10 cellular contexts compared by ENCODE assay signal in the genomic region with DNA sequence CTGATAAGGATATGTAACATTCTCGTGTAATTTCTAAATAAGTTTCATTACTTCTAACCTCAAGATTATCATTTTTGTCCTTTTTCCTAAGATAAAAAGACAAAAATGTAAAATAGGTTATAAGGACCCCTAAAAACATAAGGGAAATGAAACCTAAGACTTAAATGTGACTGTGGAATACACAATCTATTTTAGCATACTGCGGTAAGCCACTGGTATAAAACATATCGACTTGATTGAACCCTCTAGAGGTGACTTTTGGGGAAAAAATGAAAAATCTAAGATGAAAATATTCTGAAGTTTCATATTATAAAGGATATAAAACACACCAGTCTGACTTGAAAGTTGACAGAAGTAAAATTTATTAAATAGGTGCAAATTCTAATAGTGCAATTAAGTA. TPM values are rescaled to one million over a fixed set of nuclear protein-coding genes. Genes with fewer than 3 reads are reported as not detected.
DNase-seq lines count a peak whose midpoint lies in the region; ATAC-seq and TF ChIP-seq lines count a peak whose summit lies in the region.
"Had no signal": no experiment of that assay in that cellular context is flagged by ENCODE, and none has a peak within 500 bp of the region (broad histone marks: within the 10 kb centered on the region; RNA-seq: fewer than 3 reads in every experiment).

No MANE protein-coding gene starts in this region.

- ATAC-seq in naive thymus-derived CD4-positive, alpha-beta T cell: no peak
- ATAC-seq in GM18907 (IDR thresholded peaks at IDR 0.05; ENCODE audit: unreplicated experiment): no peak

- peak overlapping the region; percentile 98 for H3K27ac Mint-ChIP-seq in Calu3 (ENCODE audit: unreplicated experiment)
- peak overlapping the region in 1 of 5 experiments; percentile 34 for H3K27ac Mint-ChIP-seq in brain
- H3K27ac Mint-ChIP-seq in neural crest cell (ENCODE audit: unreplicated experiment): no peak overlapping the region
- H3K27ac Mint-ChIP-seq in naive thymus-derived CD4-positive, alpha-beta T cell: peak overlapping the region in 1 of 9 donors; percentile 44

- POLR2A ChIA-PET in naive thymus-derived CD4-positive, alpha-beta T cell (lab: Charles Lee): no interaction called here

- H3K9me3 ChIP-seq in uterus: no peaks in the 10 kb centered on the region
- no peaks in the 10 kb centered on the region for H3K9me3 ChIP-seq in naive thymus-derived CD4-positive, alpha-beta T cell (ENCODE audit: control insufficient read depth in 2 of 3, low read length in 3 of 3)

- DNase-seq in Calu3 (no peak), LNCaP clone FGC (ENCODE audit: low read depth) (no peak), neural crest cell (ENCODE audit: low read depth, low spot score) (no peak), uterus (no peak)
- DNase-seq in NK-92 treated with Interleukin-12 subunit alpha and Interleukin-12 subunit beta, amount 100 ng/mL, for 24 hours (lab: John Stamatoyannopoulos, UW): no peak
- DNase-seq in naive thymus-derived CD4-positive, alpha-beta T cell: no peak
- DNase-seq: islet precursor cell had no signal

- intact Hi-C loops in Calu3 (cut with micrococcal nuclease; ENCODE audit: unreplicated experiment): loop anchor here (1.0 to 10.0 kb wide), 3 partner anchors 64 to 492 kb away; no protein-coding TSS in a partner anchor
- intact Hi-C loops in uterus (cut with DNase I; ENCODE audit: low total_unique reads): no loop called here
- intact Hi-C loops in naive thymus-derived CD4-positive, alpha-beta T cell (cut with micrococcal nuclease): loop anchor here (5.0 to 10.0 kb wide), 4 partner anchors 208 to 606 kb away; partner anchors contain the start of gene PIK3CG (in 1 of the 2)

- H3K4me3 ChIP-seq in LNCaP clone FGC (ENCODE audit: low read depth, low read length): peak overlapping the region; percentile 70; the same call in 1 of the 2 replicates
- peak overlapping the region in 1 of 2 donors; percentile 88 for H3K4me3 ChIP-seq in uterus
- H3K4me3 ChIP-seq in naive thymus-derived CD4-positive, alpha-beta T cell (ENCODE audit: low read length): no peak overlapping the region

- H3K27me3 ChIP-seq in uterus: no peaks in the 10 kb centered on the region
- H3K27me3 ChIP-seq in naive thymus-derived CD4-positive, alpha-beta T cell (ENCODE audit: control insufficient read depth in 2 of 2, insufficient read depth in 2 of 2, low read length in 2 of 2): no peaks in the 10 kb centered on the region

- TF ChIP-seq POLR2A in uterus (IDR thresholded peaks at IDR 0.05): no peak

- H3K4me3 Mint-ChIP-seq in Calu3 (ENCODE audit: low read depth, unreplicated experiment) (peak overlapping the region; percentile 92), brain (peak overlapping the region; percentile 22 to 98 (median 91)), neural crest cell (peak overlapping the region; percentile 90)
- peak overlapping the region in 5 of 10 donors; percentile 6 to 96 (median 72) for H3K4me3 Mint-ChIP-seq in naive thymus-derived CD4-positive, alpha-beta T cell

- no peaks in the 10 kb centered on the region for H3K4me1 ChIP-seq in uterus
- peaks cover 9 to 10% of the 10 kb centered on the region in 2 donors for H3K4me1 ChIP-seq in naive thymus-derived CD4-positive, alpha-beta T cell (ENCODE audit: control insufficient read depth in 2 of 2, insufficient read depth in 2 of 2, low read length in 2 of 2)

- H3K9me3 Mint-ChIP-seq in Calu3 (ENCODE audit: low read depth, unreplicated experiment) (no peaks in the 10 kb centered on the region), brain (no peaks in the 10 kb centered on the region), neural crest cell (no peaks in the 10 kb centered on the region)
- no peaks in the 10 kb centered on the region for H3K9me3 Mint-ChIP-seq in naive thymus-derived CD4-positive, alpha-beta T cell

- H3K4me1 Mint-ChIP-seq in Calu3 (ENCODE audit: low read depth, unreplicated experiment): peaks cover 21% of the 10 kb centered on the region
- peaks cover 67% of the 10 kb centered on the region for H3K4me1 Mint-ChIP-seq in brain
- peaks cover 35% of the 10 kb centered on the region for H3K4me1 Mint-ChIP-seq in neural crest cell
- H3K4me1 Mint-ChIP-seq in naive thymus-derived CD4-positive, alpha-beta T cell: peaks cover 27 to 69% (median 50%) of the 10 kb centered on the region in 7 donors

- H3K36me3 ChIP-seq in uterus: no peaks in the 10 kb centered on the region
- H3K36me3 ChIP-seq in naive thymus-derived CD4-positive, alpha-beta T cell (ENCODE audit: control insufficient read depth in 2 of 3, insufficient read depth in 3 of 3, low read length in 3 of 3): no peaks in the 10 kb centered on the region

- H3K27ac ChIP-seq in uterus: no peak overlapping the region
- H3K27ac ChIP-seq in naive thymus-derived CD4-positive, alpha-beta T cell (ENCODE audit: low read depth, low read length): no peak overlapping the region

- H3K27me3 Mint-ChIP-seq in Calu3 (ENCODE audit: unreplicated experiment): no peaks in the 10 kb centered on the region
- H3K27me3 Mint-ChIP-seq in brain: peaks cover 12% of the 10 kb centered on the region
- H3K27me3 Mint-ChIP-seq in neural crest cell (ENCODE audit: low read depth): no peaks in the 10 kb centered on the region
- no peaks in the 10 kb centered on the region for H3K27me3 Mint-ChIP-seq in naive thymus-derived CD4-positive, alpha-beta T cell
- H3K27me3 Mint-ChIP-seq: IgD-negative memory B cell had no signal

- BruUV-seq in Calu3 (replicated peaks; lab: Mats Ljungman, UMichigan): TSS peak; percentile 21

- TF ChIP-seq CTCF in Calu3 (IDR thresholded peaks at IDR 0.05; ENCODE audit: unreplicated experiment) (no peak), LNCaP clone FGC (IDR thresholded peaks at IDR 0.05; ENCODE audit: control insufficient read depth, extremely low read depth, insufficient read depth) (no peak), brain (conservative IDR thresholded peaks at IDR 0.05) (no peak), neural crest cell (conservative IDR thresholded peaks at IDR 0.05) (no peak), uterus (IDR thresholded peaks at IDR 0.05) (no peak)

- CTCF ChIA-PET in Calu3 (lab: Charles Lee): no interaction called here
- CTCF ChIA-PET in naive thymus-derived CD4-positive, alpha-beta T cell (lab: Charles Lee): no interaction called here

- H3K36me3 Mint-ChIP-seq in Calu3 (ENCODE audit: insufficient read depth, unreplicated experiment) (peaks cover 82% of the 10 kb centered on the region), brain (peaks cover 11% of the 10 kb centered on the region), neural crest cell (ENCODE audit: low read depth) (no peaks in the 10 kb centered on the region)
- H3K36me3 Mint-ChIP-seq in naive thymus-derived CD4-positive, alpha-beta T cell: peaks cover 0 to 15% (median 0%) of the 10 kb centered on the region in 5 donors
- H3K36me3 Mint-ChIP-seq: IgD-negative memory B cell had no signal

RNA-seq across cellular contexts. Expression of gene NAMPT, which starts 1.9 kb away (rescaled TPM):
- 343 and 364 TPM in 2 replicates for total RNA-seq in Calu3 (2022)
- polyA plus RNA-seq in brain (ENCODE audit: insufficient read depth, low read depth, low replicate concordance): 24.2 TPM
- total RNA-seq in neural crest cell: 52.7 and 57.7 TPM in 2 replicates
- 100 to 1,000 TPM in 2 of 4 donors, 10 to 100 TPM in 2; 30.7 to 223 (median 84.1) TPM for total RNA-seq in uterus
- total RNA-seq in naive thymus-derived CD4-positive, alpha-beta T cell: 100 to 1,000 TPM in 2 of 5 experiments, 10 to 100 TPM in 3; 22.2 to 731 (median 88.7) TPM
- polyA plus RNA-seq in naive thymus-derived CD4-positive, alpha-beta T cell: 10 to 100 TPM; 13.9 to 18.9 TPM
